8 cellular contexts compared by ENCODE assay signal in genomic region chr16:370980-371728, GRCh38. TPM values are rescaled to one million over a fixed set of nuclear protein-coding genes. Genes with fewer than 3 reads are reported as not detected.
DNase-seq lines count a peak whose midpoint lies in the region; ATAC-seq and TF ChIP-seq lines count a peak whose summit lies in the region.

No MANE protein-coding gene starts in this region.

- H3K27ac ChIP-seq in OCI-LY1 (ENCODE audit: low read depth, low read length, poor library complexity, severe bottlenecking) (peak overlapping the region; percentile 48), endodermal cell (ENCODE audit: low read depth, low read length) (peak overlapping the region; percentile 24), foreskin keratinocyte (no peak overlapping the region)

- H3K27ac Mint-ChIP-seq in endodermal cell: peak overlapping the region; percentile 78
- peak overlapping the region; percentile 94 for H3K27ac Mint-ChIP-seq in osteocyte (ENCODE audit: unreplicated experiment)

- H3K4me3 ChIP-seq in OCI-LY1 (ENCODE audit: low read depth, low read length, poor library complexity, severe bottlenecking) (peak overlapping the region; percentile 62), endodermal cell (ENCODE audit: low read length) (peak overlapping the region; percentile 62)

- H3K27me3 Mint-ChIP-seq in endodermal cell (ENCODE audit: insufficient read depth) (no peaks in the 10 kb centered on the region), osteocyte (ENCODE audit: unreplicated experiment) (no peaks in the 10 kb centered on the region)

- no peaks in the 10 kb centered on the region for H3K9me2 ChIP-seq in OCI-LY1 (ENCODE audit: low read depth, low read length)

- H3K4me1 ChIP-seq in OCI-LY1 (ENCODE audit: insufficient read depth, low read length, severe bottlenecking): peaks cover 16% of the 10 kb centered on the region
- H3K4me1 ChIP-seq in endodermal cell (ENCODE audit: control insufficient read depth, insufficient read depth, low read length): no peaks in the 10 kb centered on the region
- peaks cover 7% of the 10 kb centered on the region for H3K4me1 ChIP-seq in foreskin keratinocyte

- no peaks in the 10 kb centered on the region for H3K79me2 ChIP-seq in OCI-LY1 (ENCODE audit: insufficient read depth, low read length)

- peaks cover 11% of the 10 kb centered on the region for H3K4me1 Mint-ChIP-seq in endodermal cell
- H3K4me1 Mint-ChIP-seq in osteocyte (ENCODE audit: unreplicated experiment): peaks cover 15% of the 10 kb centered on the region

- no peaks in the 10 kb centered on the region for H3K27me3 ChIP-seq in OCI-LY1 (ENCODE audit: insufficient read depth, low read length)
- no peaks in the 10 kb centered on the region for H3K27me3 ChIP-seq in endodermal cell (ENCODE audit: control insufficient read depth, insufficient read depth, low read length, poor library complexity, severe bottlenecking)
- H3K27me3 ChIP-seq in foreskin keratinocyte: no peaks in the 10 kb centered on the region

- H4K20me1 ChIP-seq in OCI-LY1 (ENCODE audit: insufficient read depth, low read length): no peaks in the 10 kb centered on the region

- H3K36me3 Mint-ChIP-seq in endodermal cell (ENCODE audit: low read depth): peaks cover 22% of the 10 kb centered on the region
- peaks cover 7% of the 10 kb centered on the region for H3K36me3 Mint-ChIP-seq in osteocyte (ENCODE audit: unreplicated experiment)

- H3K4me2 ChIP-seq in OCI-LY1 (ENCODE audit: low read length): peak overlapping the region; percentile 62

- H3K36me3 ChIP-seq in OCI-LY1 (ENCODE audit: insufficient read depth, low read length): peaks cover 58% of the 10 kb centered on the region
- peaks cover 49% of the 10 kb centered on the region for H3K36me3 ChIP-seq in endodermal cell (ENCODE audit: control insufficient read depth, insufficient read depth, low read length)

- no peak overlapping the region for H2AFZ ChIP-seq in OCI-LY1 (ENCODE audit: low read length)

- H3K9me3 Mint-ChIP-seq in endodermal cell (no peaks in the 10 kb centered on the region), osteocyte (ENCODE audit: unreplicated experiment) (no peaks in the 10 kb centered on the region)

- DNase-seq in COLO668 (lab: John Stamatoyannopoulos, UW; ENCODE audit: unreplicated experiment): peak; percentile 54
- DNase-seq in endodermal cell: peak; percentile 62
- DNase-seq in osteocyte (ENCODE audit: extremely low spot score, unreplicated experiment): peak; percentile 82
- DNase-seq in DMS79 treated with DMSO at 0.1 percent for 48 hours (lab: John Stamatoyannopoulos, UW): no peak
- no peak for DNase-seq in amniotic stem cell (lab: John Stamatoyannopoulos, UW)
- no peak for DNase-seq in foreskin keratinocyte
- DNase-seq in nucleus accumbens (lab: John Stamatoyannopoulos, UW): no peak

- H3K9ac ChIP-seq in OCI-LY1 (ENCODE audit: low read length): peak overlapping the region; percentile 52
- no peak overlapping the region for H3K9ac ChIP-seq in endodermal cell (ENCODE audit: extremely low read depth, low read length, poor library complexity, severe bottlenecking)

- no peak for ATAC-seq in foreskin keratinocyte

- WGBS in endodermal cell (ENCODE audit: insufficient coverage in 1 of 2, insufficient read length in 1 of 2), 2 experiments: 75 to 85% methylated on average over 7 to 15 of the region's 15 CpGs

- no peaks in the 10 kb centered on the region for H3K9me3 ChIP-seq in OCI-LY1 (ENCODE audit: low read length)
- no peaks in the 10 kb centered on the region for H3K9me3 ChIP-seq in endodermal cell (ENCODE audit: control insufficient read depth, low read length)

- H3K4me3 Mint-ChIP-seq in endodermal cell (peak overlapping the region; percentile 72), osteocyte (ENCODE audit: unreplicated experiment) (peak overlapping the region; percentile 85)

- TF ChIP-seq CTCF in OCI-LY1 (IDR thresholded peaks at IDR 0.05; ENCODE audit: low read length) (no peak), endodermal cell (conservative IDR thresholded peaks at IDR 0.05) (no peak), osteocyte (IDR thresholded peaks at IDR 0.05) (no peak), foreskin keratinocyte (conservative IDR thresholded peaks at IDR 0.05) (no peak)

- H3F3A ChIP-seq in OCI-LY1 (ENCODE audit: insufficient read depth, low read length): no peaks in the 10 kb centered on the region

RNA-seq across cellular contexts. Expression of gene MRPL28, which starts 0.8 kb away (rescaled TPM):
- total RNA-seq in endodermal cell (100 to 1,000 TPM; 137 to 138 TPM), osteocyte (71.7 and 74.3 TPM in 2 replicates), foreskin keratinocyte (125 and 132 TPM in 2 replicates)
- polyA plus RNA-seq in endodermal cell (2013, experiment 1 of 2): 84.7 TPM
- 79.2 TPM for polyA plus RNA-seq in endodermal cell (2013, experiment 2 of 2)
- polyA plus RNA-seq in foreskin keratinocyte: 218 and 222 TPM in 2 replicates

RNA-seq across cellular contexts. Expression of gene PGAP6, which starts 10.6 kb away (rescaled TPM):
- total RNA-seq in endodermal cell: 100 to 1,000 TPM; 104 to 115 TPM
- 50.8 TPM for polyA plus RNA-seq in endodermal cell (2013, experiment 1 of 2)
- polyA plus RNA-seq in endodermal cell (2013, experiment 2 of 2): 45.1 TPM
- total RNA-seq in osteocyte: 59.3 and 61.6 TPM in 2 replicates
- 37.7 and 44.5 TPM in 2 replicates for total RNA-seq in foreskin keratinocyte
- polyA plus RNA-seq in foreskin keratinocyte: 32.5 and 34.2 TPM in 2 replicates

RNA-seq across cellular contexts. Expression of gene AXIN1, which starts 18.6 kb away (rescaled TPM):
- total RNA-seq in endodermal cell: 10 to 100 TPM; 36.5 to 37.3 TPM
- polyA plus RNA-seq in endodermal cell (2013, experiment 1 of 2): 23.7 TPM
- polyA plus RNA-seq in endodermal cell (2013, experiment 2 of 2): 22.3 TPM
- total RNA-seq in osteocyte: 31.5 and 33.0 TPM in 2 replicates
- 28.4 and 31.3 TPM in 2 replicates for total RNA-seq in foreskin keratinocyte
- 19.2 and 21.5 TPM in 2 replicates for polyA plus RNA-seq in foreskin keratinocyte

RNA-seq across cellular contexts. Expression of gene NME4, which starts 25.8 kb away (rescaled TPM):
- total RNA-seq in endodermal cell: 100 to 1,000 TPM; 274 to 350 TPM
- 292 TPM for polyA plus RNA-seq in endodermal cell (2013, experiment 1 of 2)
- 276 TPM for polyA plus RNA-seq in endodermal cell (2013, experiment 2 of 2)
- total RNA-seq in osteocyte: 148 and 157 TPM in 2 replicates
- total RNA-seq in foreskin keratinocyte: 143 and 154 TPM in 2 replicates
- 266 and 269 TPM in 2 replicates for polyA plus RNA-seq in foreskin keratinocyte

RNA-seq across cellular contexts. Expression of gene DECR2, which starts 30.5 kb away (rescaled TPM):
- 10 to 100 TPM; 31.8 to 43.5 TPM for total RNA-seq in endodermal cell
- 24.9 TPM for polyA plus RNA-seq in endodermal cell (2013, experiment 1 of 2)
- 23.0 TPM for polyA plus RNA-seq in endodermal cell (2013, experiment 2 of 2)
- 23.4 and 23.9 TPM in 2 replicates for total RNA-seq in osteocyte
- 10.5 and 13.8 TPM in 2 replicates for total RNA-seq in foreskin keratinocyte
- 12.7 and 15.9 TPM in 2 replicates for polyA plus RNA-seq in foreskin keratinocyte

Comparison
In these comparisons a context has a peak if more than half of its experiments do, and no peak if none do; other contexts are left out.
1. DNase-seq: peak in COLO668 (single experiment), endodermal cell (single experiment) and osteocyte (single experiment); none in DMS79 treated with DMSO at 0.1 percent for 48 hours (single experiment), amniotic stem cell (single experiment), foreskin keratinocyte (0 of 2) and nucleus accumbens (0 of 56).